15 cellular contexts compared by ENCODE assay signal in genomic region chr1:172909606-172910326, GRCh38.
DNase-seq lines count a peak whose midpoint lies in the region; ATAC-seq and TF ChIP-seq lines count a peak whose summit lies in the region.
"Had no signal": no experiment of that assay in that cellular context is flagged by ENCODE, and none has a peak within 500 bp of the region (broad histone marks: within the 10 kb centered on the region; RNA-seq: fewer than 3 reads in every experiment).

No MANE protein-coding gene starts in this region.

- TF ChIP-seq CTCF in omental fat pad (IDR thresholded peaks at IDR 0.05) (no peak), esophagus squamous epithelium (IDR thresholded peaks at IDR 0.05) (no peak)

- H3K27ac ChIP-seq in SJCRH30 (no peak overlapping the region), epithelial cell of prostate (peak overlapping the region; percentile 59), esophagus squamous epithelium (no peak overlapping the region)
- H3K27ac ChIP-seq: gastroesophageal sphincter, prostate gland had no signal

- H3K4me3 ChIP-seq in SJCRH30 (no peak overlapping the region), esophagus squamous epithelium (no peak overlapping the region)
- H3K4me3 ChIP-seq: gastroesophageal sphincter, prostate gland, stomach had no signal

- no peak for TF ChIP-seq POLR2A in esophagus squamous epithelium (IDR thresholded peaks at IDR 0.05)

- H3K9me3 ChIP-seq in SJCRH30 (replicated peaks) (peaks cover 7% of the 10 kb centered on the region), esophagus squamous epithelium (peaks cover 0 to 14% (median 10%) of the 10 kb centered on the region in 3 donors)
- H3K9me3 ChIP-seq: prostate gland had no signal

- no peaks in the 10 kb centered on the region for H3K36me3 ChIP-seq in SJCRH30
- H3K36me3 ChIP-seq in esophagus squamous epithelium: no peaks in the 10 kb centered on the region
- H3K36me3 ChIP-seq: gastroesophageal sphincter, prostate gland, stomach had no signal

- peak; percentile 98 for DNase-seq in ELR (ENCODE audit: low read depth)
- peak; percentile 17 to 27 for DNase-seq in SJCRH30
- DNase-seq in epithelial cell of prostate (ENCODE audit: low read depth, low spot score): no peak
- DNase-seq in omental fat pad (ENCODE audit: low spot score): no peak
- no peak for DNase-seq in ecto neural progenitor cell (ENCODE audit: low spot score)
- DNase-seq in NCI-H2227 treated with DMSO at 0.1 percent for 48 hours (lab: John Stamatoyannopoulos, UW): no peak
- DNase-seq in esophagus squamous epithelium (lab: John Stamatoyannopoulos, UW): no peak
- DNase-seq: caudate nucleus; NCI-H524; Right ventricle myocardium superior; stimulated activated CD4-positive, alpha-beta T cell treated with anti-CD3 and anti-CD28 coated beads, Interleukin-4, amount 100 ng/mL, for 24 hours; stomach had no signal

- intact Hi-C loops in esophagus squamous epithelium (cut with DNase I): no loop called here

- H3K27me3 ChIP-seq in SJCRH30 (no peaks in the 10 kb centered on the region), esophagus squamous epithelium (no peaks in the 10 kb centered on the region)
- H3K27me3 ChIP-seq: gastroesophageal sphincter, stomach had no signal

- WGBS in esophagus squamous epithelium, 2 donors: 69 to 77% methylated on average over 11 of the region's 11 CpGs

- H3K4me1 ChIP-seq in SJCRH30: peaks cover 28% of the 10 kb centered on the region
- peaks cover 0 to 21% (median 2%) of the 10 kb centered on the region in 3 donors for H3K4me1 ChIP-seq in esophagus squamous epithelium
- H3K4me1 ChIP-seq: prostate gland had no signal

- ATAC-seq in omental fat pad (ENCODE audit: low FRiP score): peak; percentile 55
- no peak for ATAC-seq in GM21619 (IDR thresholded peaks at IDR 0.05; ENCODE audit: unreplicated experiment)
- ATAC-seq: gastroesophageal sphincter had no signal

Comparison
In these comparisons a context has a peak if more than half of its experiments do, and no peak if none do; other contexts are left out.
1. DNase-seq: peak in ELR (single experiment) and SJCRH30 (2 of 2); none in epithelial cell of prostate (single experiment), omental fat pad (single experiment), ecto neural progenitor cell (single experiment), NCI-H2227 treated with DMSO at 0.1 percent for 48 hours (single experiment) and esophagus squamous epithelium (single experiment).